8 cellular contexts compared by ENCODE assay signal in the genomic region with DNA sequence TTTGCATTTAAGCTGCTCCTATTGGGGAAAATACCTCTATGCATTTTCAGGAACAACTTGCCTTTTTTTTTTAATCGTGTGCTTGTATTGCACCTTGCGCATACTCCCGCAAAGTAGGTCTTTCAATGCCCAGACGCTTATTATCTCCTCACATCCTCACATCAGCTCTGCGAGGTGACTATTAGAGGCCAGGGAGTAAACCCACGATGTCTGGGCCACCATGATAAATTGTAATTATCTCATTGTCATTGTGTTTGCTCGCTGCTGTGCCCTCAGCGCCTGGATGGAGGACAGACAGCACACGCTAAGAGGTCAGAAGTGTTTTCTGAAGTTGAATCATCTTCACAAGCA. TPM values are rescaled to one million over a fixed set of nuclear protein-coding genes. Genes with fewer than 3 reads are reported as not detected.
DNase-seq lines count a peak whose midpoint lies in the region; ATAC-seq, FAIRE-seq and TF ChIP-seq lines count a peak whose summit lies in the region.

No MANE protein-coding gene starts in this region.

- H3K27me3 ChIP-seq in KMS-11 (ENCODE audit: insufficient read depth, low read depth) (no peaks in the 10 kb centered on the region), astrocyte (ENCODE audit: insufficient read depth, low read length) (no peaks in the 10 kb centered on the region)

- no peaks in the 10 kb centered on the region for H3K27me3 Mint-ChIP-seq in astrocyte (ENCODE audit: low read depth, unreplicated experiment)

- WGBS in mesodermal cell (ENCODE audit: insufficient coverage in 2 of 2), 2 experiments, result 65 to 73% methylated on average over 4 to 8 of the region's 9 CpGs

- H3K36me3 ChIP-seq in KMS-11 (ENCODE audit: insufficient read depth) (no peaks in the 10 kb centered on the region), astrocyte (ENCODE audit: insufficient read depth, low read length) (no peaks in the 10 kb centered on the region), mesodermal cell (ENCODE audit: control insufficient read depth, insufficient read depth, low read length) (no peaks in the 10 kb centered on the region)

- H3K27ac Mint-ChIP-seq in astrocyte (ENCODE audit: unreplicated experiment), result peak overlapping the region; percentile 38

- H2AFZ ChIP-seq in KMS-11 (ENCODE audit: low read depth) (peak overlapping the region; percentile 90), astrocyte (ENCODE audit: low read depth, low read length) (peak overlapping the region; percentile 79)

- peaks cover 21% of the 10 kb centered on the region for H3K4me1 Mint-ChIP-seq in astrocyte (ENCODE audit: low read depth, unreplicated experiment)

- H3K27ac ChIP-seq in KMS-11 (no peak overlapping the region), astrocyte (ENCODE audit: low read depth, low read length) (no peak overlapping the region), mesodermal cell (ENCODE audit: low read depth, low read length, severe bottlenecking) (peak overlapping the region; percentile 73)

- H3K4me3 ChIP-seq in AG09309 (ENCODE audit: control insufficient read depth, low read depth, low read length) (peak overlapping the region; percentile 60; the same call in 1 of the 2 replicates), KMS-11 (IDR thresholded peaks at IDR 0.05; ENCODE audit: insufficient read depth, low read depth, low read length) (no peak overlapping the region), astrocyte (ENCODE audit: insufficient read depth, low read depth, low read length) (peak overlapping the region; percentile 68), mesodermal cell (ENCODE audit: extremely low read depth, insufficient read depth, low read length, poor library complexity, severe bottlenecking) (peak overlapping the region; percentile 73)

- peak overlapping the region; percentile 81 for H3K4me3 Mint-ChIP-seq in astrocyte (ENCODE audit: unreplicated experiment)

- no peaks in the 10 kb centered on the region for H3K9me3 ChIP-seq in astrocyte (ENCODE audit: insufficient read depth, low read depth, low read length)
- H3K9me3 ChIP-seq in mesodermal cell (ENCODE audit: control insufficient read depth, low read length), result no peaks in the 10 kb centered on the region

- ATAC-seq in GM19397 (IDR thresholded peaks at IDR 0.05; ENCODE audit: unreplicated experiment), result no peak
- ATAC-seq in GM18511 (IDR thresholded peaks at IDR 0.05; ENCODE audit: unreplicated experiment), result no peak

- H3K36me3 Mint-ChIP-seq in astrocyte (ENCODE audit: low read depth, unreplicated experiment), result no peaks in the 10 kb centered on the region

- H3K4me1 ChIP-seq in KMS-11 (ENCODE audit: low read depth, poor library complexity, severe bottlenecking) (peaks cover 25% of the 10 kb centered on the region), astrocyte (ENCODE audit: insufficient read depth, low read length) (peaks cover 21% of the 10 kb centered on the region), mesodermal cell (ENCODE audit: control insufficient read depth, insufficient read depth, low read length, poor library complexity, severe bottlenecking) (peaks cover 11% of the 10 kb centered on the region)

- TF ChIP-seq CTCF in AG09309 (IDR thresholded peaks at IDR 0.05; ENCODE audit: control insufficient read depth, insufficient read depth, low read depth, low read length, missing control alignments) (no peak), KMS-11 (conservative IDR thresholded peaks at IDR 0.05; ENCODE audit: low read depth, low read length) (no peak), astrocyte (IDR thresholded peaks at IDR 0.05; ENCODE audit: insufficient read depth, low read depth, low read length) (no peak)

- no peak for FAIRE-seq in astrocyte (lab: Jason Lieb, UNC)
- FAIRE-seq in frontal cortex (lab: Jason Lieb, UNC), result no peak

- H4K20me1 ChIP-seq in KMS-11 (ENCODE audit: insufficient read depth) (no peaks in the 10 kb centered on the region), astrocyte (ENCODE audit: insufficient read depth, low read length) (no peaks in the 10 kb centered on the region)

- no peak for DNase-seq in AG09309 (ENCODE audit: low read depth)
- no peak for DNase-seq in astrocyte (ENCODE audit: low read depth)
- no peak for DNase-seq in stimulated activated CD4-positive, alpha-beta T cell treated with anti-CD3 and anti-CD28 coated beads, Interleukin-4, amount 100 ng/mL, for 1 hour
- no peak for DNase-seq in frontal cortex (ENCODE audit: low spot score in 2 of 2)

- H3K4me2 ChIP-seq in KMS-11 (peak overlapping the region; percentile 54; the same call in 1 of the 2 replicates), astrocyte (ENCODE audit: low read length) (peak overlapping the region; percentile 89)

- H3K79me2 ChIP-seq in KMS-11 (ENCODE audit: insufficient read depth, low read depth), result no peaks in the 10 kb centered on the region
- H3K79me2 ChIP-seq in astrocyte (ENCODE audit: insufficient read depth, low read length), result peaks cover 4% of the 10 kb centered on the region

- H3K9ac ChIP-seq in KMS-11 (peak overlapping the region; percentile 18; the same call in 1 of the 2 replicates), astrocyte (ENCODE audit: low read length) (peak overlapping the region; percentile 78)

- no peaks in the 10 kb centered on the region for H3K9me3 Mint-ChIP-seq in astrocyte (ENCODE audit: unreplicated experiment)

RNA-seq across cellular contexts. Expression of a gene that starts 1.0 kb away (rescaled TPM):
- total RNA-seq in astrocyte (23.1 and 26.9 TPM in 2 replicates), frontal cortex (38.7 TPM)
- 10.2 TPM for polyA plus RNA-seq in mesodermal cell (2013, experiment 1 of 2)
- polyA plus RNA-seq in mesodermal cell (2013, experiment 2 of 2), result 9.2 TPM
